ENCODE assay signal across 1 cellular context in the genomic region with DNA sequence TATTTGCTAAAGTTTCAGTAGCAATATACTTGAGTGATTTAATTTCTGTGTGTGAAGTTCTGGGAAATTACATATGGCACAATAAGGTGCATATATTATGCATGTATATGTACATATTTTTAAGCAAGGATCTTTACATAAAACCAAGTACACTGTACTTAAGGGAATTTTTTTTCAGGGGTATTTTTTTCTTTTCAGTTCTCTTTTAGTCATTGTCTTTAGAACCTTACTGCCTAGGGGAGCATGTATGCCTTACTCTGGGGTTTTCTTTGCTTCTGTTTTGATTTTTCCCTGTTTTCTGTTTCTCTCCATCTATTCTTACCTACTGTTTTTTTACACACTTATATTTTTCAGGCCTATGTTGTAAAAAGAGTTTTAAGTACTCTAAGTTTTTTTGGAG.
TF ChIP-seq lines count a peak whose summit lies in the region.

No MANE protein-coding gene starts in this region.

TF ChIP-seq in GM23338, 12 proteins besides CTCF, POLR2A, EP300 and RAD21 (continued from another document):
- TF ChIP-seq NANOG (IDR thresholded peaks at IDR 0.05; ENCODE audit: borderline replicate concordance) (no peak), ZNF114 (CRISPR knock-in tag; IDR thresholded peaks at IDR 0.05) (no peak), JUNB (IDR thresholded peaks at IDR 0.05; ENCODE audit: unreplicated experiment) (no peak), EZH2 (IDR thresholded peaks at IDR 0.05; ENCODE audit: low read depth, unreplicated experiment) (no peak), REST (IDR thresholded peaks at IDR 0.05; ENCODE audit: unreplicated experiment) (no peak)
